ENCODE assay signal across 1 cellular context in genomic region chr3:47476644-47477199, GRCh38.
TF ChIP-seq lines count a peak whose summit lies in the region.

No MANE protein-coding gene starts in this region.

TF ChIP-seq in GM12878, 131 proteins besides CTCF, POLR2A, EP300 and RAD21 (continued from another document):
- TF ChIP-seq E2F8 (IDR thresholded peaks at IDR 0.05; ENCODE audit: low read depth, partially characterized antibody) (no peak), NR2C1 (IDR thresholded peaks at IDR 0.05) (no peak), SMARCA5 (IDR thresholded peaks at IDR 0.05) (no peak), USF1 (IDR thresholded peaks at IDR 0.05; ENCODE audit: borderline replicate concordance, extremely low read length, insufficient read depth, low read depth, low read length) (no peak), IKZF2 (IDR thresholded peaks at IDR 0.05) (no peak), POU2F2 (IDR thresholded peaks at IDR 0.05; ENCODE audit: borderline replicate concordance, low read depth, low read length) (no peak), MLLT1 (IDR thresholded peaks at IDR 0.05) (no peak)
